ENCODE assay signal across 12 cellular contexts in the genomic region with DNA sequence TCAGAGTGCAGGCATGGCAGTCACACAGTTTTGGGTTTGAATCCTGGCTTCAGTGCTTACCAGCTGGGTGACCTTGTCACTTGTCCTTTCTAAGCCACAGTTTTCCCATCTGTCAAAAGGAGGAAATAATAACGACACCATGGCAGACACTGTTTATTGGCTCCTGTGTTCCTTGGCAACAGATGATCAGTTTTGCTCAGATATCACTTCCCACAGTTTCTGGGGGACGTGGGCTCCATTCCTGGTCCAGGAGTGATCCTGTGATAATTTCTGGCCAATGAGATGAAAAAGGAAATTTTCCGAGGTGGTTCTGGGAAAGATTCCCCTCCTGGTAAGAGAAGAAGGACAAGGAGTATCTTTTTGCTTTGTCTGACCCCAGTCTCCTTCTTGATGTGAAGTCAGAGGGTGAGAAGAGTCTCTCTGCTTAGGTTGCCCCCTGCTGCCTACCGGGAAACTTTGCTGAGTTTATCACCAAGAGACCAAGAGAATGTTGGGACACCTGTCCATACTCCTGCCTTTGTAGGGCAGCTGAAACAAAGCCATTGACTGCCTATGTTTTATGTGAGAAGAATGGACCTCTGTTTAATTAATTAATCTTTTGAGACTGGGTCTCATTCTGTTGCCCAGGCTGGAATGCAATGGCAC.
DNase-seq lines count a peak whose midpoint lies in the region; ATAC-seq and TF ChIP-seq lines count a peak whose summit lies in the region.
"Had no signal": no experiment of that assay in that cellular context is flagged by ENCODE, and none has a peak within 500 bp of the region (broad histone marks: within the 10 kb centered on the region; RNA-seq: fewer than 3 reads in every experiment).

No MANE protein-coding gene starts in this region.

- H3K36me3 ChIP-seq in left ventricle myocardium inferior = no peaks in the 10 kb centered on the region
- H3K36me3 ChIP-seq in OCI-LY3 (replicated peaks; ENCODE audit: low read depth, low read length) = no peaks in the 10 kb centered on the region

- H3K9me3 ChIP-seq in left ventricle myocardium inferior (replicated peaks) = peaks cover under 1% of the 10 kb centered on the region
- H3K9me3 ChIP-seq in OCI-LY3 (ENCODE audit: insufficient read depth, low read length) = no peaks in the 10 kb centered on the region
- H3K9me3 ChIP-seq: body of pancreas had no signal

- no peak overlapping the region for H3K4me2 ChIP-seq in OCI-LY3 (ENCODE audit: low read length)

- no peak for DNase-seq in left ventricle myocardium inferior
- DNase-seq in left cardiac atrium = no peak
- DNase-seq in foreskin keratinocyte = no peak
- no peak for DNase-seq in NCI-H345 treated with DMSO at 0.1 percent for 48 hours (lab: John Stamatoyannopoulos, UW; ENCODE audit: unreplicated experiment)
- DNase-seq in NCI-H2029 treated with DMSO at 0.1 percent for 48 hours (lab: John Stamatoyannopoulos, UW) = no peak
- no peak for DNase-seq in occipital lobe (lab: John Stamatoyannopoulos, UW)
- no peak for DNase-seq in inferior parietal cortex (ENCODE audit: extremely low spot score)
- DNase-seq: activated T-cell treated with anti-CD3 and anti-CD28 coated beads, Interleukin-2, amount 50 U/mL, for 4 hours; kidney; NCI-H1048 had no signal

- H3K27ac ChIP-seq in left ventricle myocardium inferior (replicated peaks) (no peak overlapping the region), OCI-LY3 (ENCODE audit: low read length) (no peak overlapping the region), foreskin keratinocyte (no peak overlapping the region)
- H3K27ac ChIP-seq: body of pancreas had no signal

- H2AFZ ChIP-seq in OCI-LY3 (ENCODE audit: low read depth, low read length) = no peak overlapping the region

- no peaks in the 10 kb centered on the region for H3K27me3 ChIP-seq in left ventricle myocardium inferior (ENCODE audit: low read depth)
- no peaks in the 10 kb centered on the region for H3K27me3 ChIP-seq in OCI-LY3 (ENCODE audit: low read depth, low read length)
- no peaks in the 10 kb centered on the region for H3K27me3 ChIP-seq in foreskin keratinocyte
- H3K27me3 ChIP-seq: body of pancreas had no signal

- no peaks in the 10 kb centered on the region for H3K79me2 ChIP-seq in OCI-LY3 (ENCODE audit: low read length)

- no peaks in the 10 kb centered on the region for H4K20me1 ChIP-seq in OCI-LY3 (ENCODE audit: insufficient read depth, low read length)

- no peak for ATAC-seq in left cardiac atrium
- no peak for ATAC-seq in foreskin keratinocyte
- ATAC-seq: activated T-cell treated with anti-CD3 and anti-CD28 coated beads, Interleukin-2, amount 50 U/mL, for 4 hours; body of pancreas had no signal

- H3K4me1 ChIP-seq in left ventricle myocardium inferior (no peaks in the 10 kb centered on the region), OCI-LY3 (ENCODE audit: low read length) (no peaks in the 10 kb centered on the region), foreskin keratinocyte (no peaks in the 10 kb centered on the region)
- H3K4me1 ChIP-seq: body of pancreas had no signal

- H3K9ac ChIP-seq in OCI-LY3 (ENCODE audit: low read length) = no peak overlapping the region

- H3K4me3 ChIP-seq in left ventricle myocardium inferior = no peak overlapping the region
- no peak overlapping the region for H3K4me3 ChIP-seq in OCI-LY3 (ENCODE audit: low read length)
- H3K4me3 ChIP-seq: body of pancreas had no signal

- intact Hi-C loops in left ventricle myocardium inferior (cut with micrococcal nuclease) = no loop called here
- intact Hi-C loops in left cardiac atrium (cut with DNase I) = no loop called here

- TF ChIP-seq CTCF in left ventricle myocardium inferior (IDR thresholded peaks at IDR 0.05; ENCODE audit: borderline replicate concordance) = peak; percentile 19
- peak; percentile 22 for TF ChIP-seq CTCF in OCI-LY3 (IDR thresholded peaks at IDR 0.05; ENCODE audit: low read depth, low read length)
- peak; percentile 24 for TF ChIP-seq CTCF in foreskin keratinocyte (conservative IDR thresholded peaks at IDR 0.05)
